11 cellular contexts compared by ENCODE assay signal in the genomic region with DNA sequence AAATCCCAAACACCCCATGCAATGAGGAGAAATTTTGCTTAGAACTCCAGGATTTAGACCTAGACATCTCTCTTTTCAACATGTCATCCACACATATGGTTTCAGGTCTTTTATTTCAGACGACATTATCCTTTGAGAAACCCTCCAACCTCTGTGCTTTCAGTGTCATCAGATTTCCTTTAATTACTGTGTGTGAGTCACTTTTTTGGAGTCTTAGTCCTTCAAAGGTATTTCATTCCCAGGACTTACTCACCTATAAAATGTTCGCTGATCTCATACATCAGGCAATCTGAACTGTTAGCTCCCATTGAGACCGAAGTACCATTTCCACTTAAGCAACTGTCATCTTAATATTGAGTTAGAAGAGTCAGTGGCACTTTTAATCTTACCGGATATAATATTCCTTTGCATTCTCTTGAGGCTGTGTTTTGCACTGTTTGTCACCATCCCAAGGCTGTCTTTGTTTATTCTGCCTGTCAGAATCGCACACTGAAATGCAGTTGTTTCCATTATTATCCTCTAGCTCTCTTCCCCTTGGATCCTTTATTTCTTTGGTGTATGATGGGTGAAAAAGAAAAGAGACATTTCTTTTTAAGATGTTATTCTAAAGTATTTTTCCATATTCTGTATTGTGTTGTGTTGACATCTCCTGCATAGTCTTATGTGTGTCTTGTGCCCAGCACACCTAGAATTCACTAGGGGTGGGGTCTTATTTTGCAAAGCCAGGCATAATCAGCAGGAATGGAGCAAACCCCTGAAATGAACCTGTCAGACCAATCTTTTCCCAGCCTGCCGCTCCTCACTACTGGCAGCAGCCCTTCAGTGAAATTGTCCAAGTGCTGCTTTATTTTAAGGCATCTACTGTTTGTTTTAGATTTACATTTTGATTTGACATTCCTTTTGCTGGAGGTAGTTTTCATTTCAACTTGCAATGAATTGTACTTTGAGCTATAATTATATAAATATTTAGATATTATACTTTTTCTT.
A peak's percentile ranks its signal among the peaks of the same experiment; 100 is the strongest.
DNase-seq lines count a peak whose midpoint lies in the region; ATAC-seq and TF ChIP-seq lines count a peak whose summit lies in the region.
"Had no signal": no experiment of that assay in that cellular context is flagged by ENCODE, and none has a peak within 500 bp of the region (broad histone marks: within the 10 kb centered on the region; RNA-seq: fewer than 3 reads in every experiment).

No MANE protein-coding gene starts in this region.

- H3F3A ChIP-seq in smooth muscle cell (ENCODE audit: low read depth): no peaks in the 10 kb centered on the region

- no peak overlapping the region for H3K4me3 ChIP-seq in fibroblast of lung (replicated peaks in 1 of 4; ENCODE audit: control extremely low read depth in 1 of 4, insufficient read depth in 1 of 4, low read depth in 3 of 4, low read length in 4 of 4)
- H3K4me3 ChIP-seq in smooth muscle cell: no peak overlapping the region
- H3K4me3 ChIP-seq: K562 had no signal

- ATAC-seq in GM19035 (IDR thresholded peaks at IDR 0.05; ENCODE audit: unreplicated experiment): no peak
- ATAC-seq: activated CD8-positive, alpha-beta T cell treated with anti-CD3 and anti-CD28 coated beads for 36 hours; activated naive CD8-positive, alpha-beta T cell treated with anti-CD3 and anti-CD28 coated beads, Interleukin-2, amount 50 U/mL, for 24 hours; K562; left lobe of liver had no signal

- H3K27me3 ChIP-seq in fibroblast of lung (ENCODE audit: control insufficient read depth, insufficient read depth, low read length): no peaks in the 10 kb centered on the region
- H3K27me3 ChIP-seq in smooth muscle cell (ENCODE audit: low read depth): no peaks in the 10 kb centered on the region

- CTCF ChIA-PET in HEK293T (lab: Yijun Ruan, JAX): interaction anchor here (0.6 to 1.8 kb wide), 3 partner anchors 9 to 148 kb away, joined by 3 to 4 read pairs (median 4); no protein-coding TSS in a partner anchor

- H4K20me1 ChIP-seq in fibroblast of lung (ENCODE audit: control insufficient read depth, extremely low read depth, insufficient read depth, low read length) (no peaks in the 10 kb centered on the region), smooth muscle cell (ENCODE audit: low read depth) (peaks cover 26% of the 10 kb centered on the region)

- H3K9ac ChIP-seq in fibroblast of lung (ENCODE audit: insufficient read depth, low read length) (no peak overlapping the region), smooth muscle cell (ENCODE audit: low read depth) (no peak overlapping the region)

- peaks cover 11% of the 10 kb centered on the region for H3K4me1 ChIP-seq in fibroblast of lung (ENCODE audit: control insufficient read depth, extremely low read depth, insufficient read depth, low read length)
- H3K4me1 ChIP-seq in smooth muscle cell (ENCODE audit: low read depth): no peaks in the 10 kb centered on the region

- H3K79me2 ChIP-seq in fibroblast of lung (ENCODE audit: control insufficient read depth, insufficient read depth, low read length) (peaks cover 2% of the 10 kb centered on the region), smooth muscle cell (ENCODE audit: low read depth) (no peaks in the 10 kb centered on the region)

- H3K36me3 ChIP-seq in fibroblast of lung (ENCODE audit: control insufficient read depth, insufficient read depth, low read length) (no peaks in the 10 kb centered on the region), smooth muscle cell (ENCODE audit: low read depth) (no peaks in the 10 kb centered on the region)

- 70% methylated on average over 6 of the region's 6 CpGs for WGBS in smooth muscle cell (ENCODE audit: low lambda C conversion rate)

- H3K27ac ChIP-seq in fibroblast of lung (ENCODE audit: insufficient read depth, low read length): no peak overlapping the region
- H3K27ac ChIP-seq in smooth muscle cell (ENCODE audit: low read depth): peak overlapping the region; percentile 56

- H2AFZ ChIP-seq in fibroblast of lung (ENCODE audit: low read length) (no peak overlapping the region), smooth muscle cell (ENCODE audit: low read depth) (no peak overlapping the region)

- H3K4me2 ChIP-seq in fibroblast of lung (ENCODE audit: extremely low read depth, insufficient read depth, low read length): peak overlapping the region; percentile 54
- no peak overlapping the region for H3K4me2 ChIP-seq in smooth muscle cell

- H3K9me3 ChIP-seq in fibroblast of lung (ENCODE audit: control insufficient read depth, insufficient read depth, low read depth, low read length) (no peaks in the 10 kb centered on the region), smooth muscle cell (replicated peaks; ENCODE audit: low read depth) (no peaks in the 10 kb centered on the region)

- POLR2A ChIA-PET in HEK293T (lab: Yijun Ruan, JAX): no interaction called here

- TF ChIP-seq CTCF in fibroblast of lung (conservative IDR thresholded peaks at IDR 0.05 in 1 of 2, IDR thresholded peaks at IDR 0.05 in 1 of 2; ENCODE audit: low read depth in 1 of 2, low read length in 2 of 2): no peak
- no peak for TF ChIP-seq CTCF in smooth muscle cell (IDR thresholded peaks at IDR 0.05; ENCODE audit: borderline replicate concordance, insufficient read depth, poor library complexity, severe bottlenecking)

- peak; percentile 13 for DNase-seq in HEK293T (ENCODE audit: extremely low spot score)
- DNase-seq in RKO (ENCODE audit: low spot score): peak; percentile 77
- peak; percentile 20 to 87 for DNase-seq in fibroblast of lung (ENCODE audit: low read depth in 2 of 2)
- DNase-seq in smooth muscle cell (lab: John Stamatoyannopoulos, UW; ENCODE audit: unreplicated experiment): no peak
- DNase-seq in NCI-H2029 treated with DMSO at 0.1 percent for 48 hours (lab: John Stamatoyannopoulos, UW): no peak
- DNase-seq in stimulated activated CD4-positive, alpha-beta T cell treated with anti-CD3 and anti-CD28 coated beads, Interleukin-1b, Interleukin-23, amount 100 ng/mL, for 48 hours: no peak
- DNase-seq: activated CD8-positive, alpha-beta T cell treated with anti-CD3 and anti-CD28 coated beads for 36 hours; activated naive CD8-positive, alpha-beta T cell treated with anti-CD3 and anti-CD28 coated beads, Interleukin-2, amount 50 U/mL, for 24 hours had no signal

TF ChIP-seq in HEK293T, 16 proteins besides CTCF, POLR2A, EP300 and RAD21:
- no peak for TF ChIP-seq SUZ12 (IDR thresholded peaks at IDR 0.05)
- no peak for TF ChIP-seq FOXA1 (IDR thresholded peaks at IDR 0.05)
- no peak for TF ChIP-seq FOXM1 (IDR thresholded peaks at IDR 0.05; ENCODE audit: borderline replicate concordance)
- TF ChIP-seq, protein P1, sequence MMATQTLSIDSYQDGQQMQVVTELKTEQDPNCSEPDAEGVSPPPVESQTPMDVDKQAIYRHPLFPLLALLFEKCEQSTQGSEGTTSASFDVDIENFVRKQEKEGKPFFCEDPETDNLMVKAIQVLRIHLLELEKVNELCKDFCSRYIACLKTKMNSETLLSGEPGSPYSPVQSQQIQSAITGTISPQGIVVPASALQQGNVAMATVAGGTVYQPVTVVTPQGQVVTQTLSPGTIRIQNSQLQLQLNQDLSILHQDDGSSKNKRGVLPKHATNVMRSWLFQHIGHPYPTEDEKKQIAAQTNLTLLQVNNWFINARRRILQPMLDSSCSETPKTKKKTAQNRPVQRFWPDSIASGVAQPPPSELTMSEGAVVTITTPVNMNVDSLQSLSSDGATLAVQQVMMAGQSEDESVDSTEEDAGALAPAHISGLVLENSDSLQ (IDR thresholded peaks at IDR 0.05): no peak
- no peak for TF ChIP-seq ARNT (IDR thresholded peaks at IDR 0.05)

Comparison
In these comparisons a context has a peak if more than half of its experiments do, and no peak if none do; other contexts are left out.
1. DNase-seq: peak in HEK293T (single experiment), RKO (single experiment) and fibroblast of lung (2 of 2); none in smooth muscle cell (single experiment), NCI-H2029 treated with DMSO at 0.1 percent for 48 hours (single experiment) and stimulated activated CD4-positive, alpha-beta T cell treated with anti-CD3 and anti-CD28 coated beads, Interleukin-1b, Interleukin-23, amount 100 ng/mL, for 48 hours (single experiment).